8 cellular contexts compared by ENCODE assay signal in the genomic region with DNA sequence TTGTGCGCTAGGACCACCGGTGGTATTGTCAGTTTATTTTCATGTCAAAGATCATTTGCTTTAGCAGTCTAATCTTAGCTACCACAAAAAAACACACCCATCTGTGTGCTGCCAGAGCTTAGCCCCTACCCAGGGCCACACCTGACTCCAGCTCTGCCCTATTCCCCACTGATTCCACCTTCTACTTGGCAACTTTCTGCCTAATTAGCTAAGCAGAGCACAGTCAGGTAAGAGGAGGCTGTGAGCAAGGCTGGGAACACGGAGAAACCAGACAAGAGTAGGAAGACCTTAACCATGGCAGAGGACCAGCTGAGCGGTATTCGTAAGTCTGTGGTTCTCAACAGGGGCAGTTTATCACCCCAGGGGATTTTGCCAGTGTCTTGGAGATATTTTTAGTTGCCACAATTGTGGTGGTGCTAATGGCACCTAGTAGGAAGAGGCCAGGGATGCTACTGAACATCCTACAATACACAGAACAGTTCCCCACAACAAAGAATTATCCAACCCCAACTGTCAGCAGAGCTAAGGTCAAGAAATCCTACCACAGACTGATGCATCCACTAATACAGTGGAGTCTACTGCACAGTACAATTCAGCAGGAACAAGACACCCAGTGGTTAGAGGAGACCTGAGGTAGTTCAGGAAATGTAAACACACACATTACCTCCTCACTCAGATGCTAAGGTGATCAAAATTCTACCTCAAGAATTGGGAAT.
A peak's percentile ranks its signal among the peaks of the same experiment; 100 is the strongest.
DNase-seq lines count a peak whose midpoint lies in the region; ATAC-seq, FAIRE-seq and TF ChIP-seq lines count a peak whose summit lies in the region.

No MANE protein-coding gene starts in this region.

- peaks cover 29% of the 10 kb centered on the region for H3K79me2 ChIP-seq in mammary epithelial cell (ENCODE audit: insufficient read depth, low read length)

- 52% methylated on average over 5 of the region's 5 CpGs for WGBS in mammary epithelial cell (ENCODE audit: low coverage, missing lambda C conversion rate)
- WGBS in stomach, 5 donors, result 17 to 29% (median 24%) methylated on average over 5 of the region's 5 CpGs

- no peak for TF ChIP-seq POLR2A in stomach (IDR thresholded peaks at IDR 0.05)

- no peak for TF ChIP-seq EP300 in stomach (IDR thresholded peaks at IDR 0.05)

- H3K4me3 ChIP-seq in mammary epithelial cell (replicated peaks in 1 of 3; ENCODE audit: insufficient read depth in 1 of 3, low read depth in 2 of 3, low read length in 3 of 3) (peak overlapping the region in 2 of 3 experiments; percentile 16 to 32), stomach (peak overlapping the region; percentile 2 to 39 (median 20))

- DNase-seq in stimulated activated CD4-positive, alpha-beta T cell treated with anti-CD3 and anti-CD28 coated beads, Interleukin-4, amount 100 ng/mL, for 24 hours, result peak; percentile 33
- DNase-seq in stimulated activated CD4-positive, alpha-beta T cell treated with anti-CD3 and anti-CD28 coated beads, Interleukin-4, amount 100 ng/mL, for 1 hour, result no peak
- DNase-seq in mammary epithelial cell (no peak), stomach (no peak), RCC 7860 (ENCODE audit: low spot score) (no peak), GM03348 (ENCODE audit: low spot score) (no peak), anterior cingulate cortex (lab: John Stamatoyannopoulos, UW) (no peak)

- peak overlapping the region; percentile 33 for H2AFZ ChIP-seq in mammary epithelial cell (ENCODE audit: low read depth, low read length)

- FAIRE-seq in RCC 7860 (lab: Jason Lieb, UNC), result no peak

- H3K36me3 ChIP-seq in mammary epithelial cell (ENCODE audit: insufficient read depth, low read length) (no peaks in the 10 kb centered on the region), stomach (no peaks in the 10 kb centered on the region)

- no peaks in the 10 kb centered on the region for H3K27me3 ChIP-seq in mammary epithelial cell (ENCODE audit: insufficient read depth, low read length)
- no peaks in the 10 kb centered on the region for H3K27me3 ChIP-seq in stomach

- TF ChIP-seq CTCF in mammary epithelial cell (conservative IDR thresholded peaks at IDR 0.05 in 1 of 2, IDR thresholded peaks at IDR 0.05 in 1 of 2; ENCODE audit: extremely low read depth in 1 of 2, insufficient read depth in 1 of 2, low read depth in 1 of 2, low read length in 2 of 2) (no peak), stomach (IDR thresholded peaks at IDR 0.05) (no peak)

- CTCF ChIA-PET in mammary epithelial cell (lab: Charles Lee; ENCODE audit: low non-redundant PET), result interaction anchor here (0.7 to 0.8 kb wide), 2 partner anchors 50 to 67 kb away, joined by 3 to 21 read pairs; no protein-coding TSS in a partner anchor

- H4K20me1 ChIP-seq in mammary epithelial cell (ENCODE audit: insufficient read depth, low read length), result no peaks in the 10 kb centered on the region

- H3K4me2 ChIP-seq in mammary epithelial cell (ENCODE audit: insufficient read depth, low read depth, low read length), result peak overlapping the region; percentile 69

- ATAC-seq in HG03442 (IDR thresholded peaks at IDR 0.05; ENCODE audit: unreplicated experiment), result peak; percentile 61

- H3K4me1 ChIP-seq in mammary epithelial cell (ENCODE audit: insufficient read depth, low read length), result no peaks in the 10 kb centered on the region
- H3K4me1 ChIP-seq in stomach, result peaks cover 9 to 32% (median 20%) of the 10 kb centered on the region in 4 donors

- H3K27ac ChIP-seq in mammary epithelial cell (ENCODE audit: insufficient read depth, low read depth, low read length) (no peak overlapping the region), stomach (peak overlapping the region; percentile 45 to 83 (median 53))

- H3K9ac ChIP-seq in mammary epithelial cell (ENCODE audit: insufficient read depth, low read length), result no peak overlapping the region

- no TSS peak for BruUV-seq in mammary epithelial cell (replicated peaks; lab: Mats Ljungman, UMichigan)

- dilution Hi-C loops in mammary epithelial cell (cut with HindIII; ENCODE audit: low sequenced_read_pairs), result no loop called here

- intact Hi-C loops in mammary epithelial cell (cut with micrococcal nuclease), result no loop called here
- intact Hi-C loops in stomach (cut with DNase I; ENCODE audit: low total_unique reads), result no loop called here

- in situ Hi-C loops in mammary epithelial cell (cut with MboI; ENCODE audit: low sequenced_read_pairs in 2 of 2), result no loop called here

- no peaks in the 10 kb centered on the region for H3K9me3 ChIP-seq in mammary epithelial cell (replicated peaks; ENCODE audit: insufficient read depth, low read length)
- peaks cover 0 to 6% (median 0%) of the 10 kb centered on the region in 4 donors for H3K9me3 ChIP-seq in stomach
